23 cellular contexts compared by ENCODE assay signal in the genomic region with DNA sequence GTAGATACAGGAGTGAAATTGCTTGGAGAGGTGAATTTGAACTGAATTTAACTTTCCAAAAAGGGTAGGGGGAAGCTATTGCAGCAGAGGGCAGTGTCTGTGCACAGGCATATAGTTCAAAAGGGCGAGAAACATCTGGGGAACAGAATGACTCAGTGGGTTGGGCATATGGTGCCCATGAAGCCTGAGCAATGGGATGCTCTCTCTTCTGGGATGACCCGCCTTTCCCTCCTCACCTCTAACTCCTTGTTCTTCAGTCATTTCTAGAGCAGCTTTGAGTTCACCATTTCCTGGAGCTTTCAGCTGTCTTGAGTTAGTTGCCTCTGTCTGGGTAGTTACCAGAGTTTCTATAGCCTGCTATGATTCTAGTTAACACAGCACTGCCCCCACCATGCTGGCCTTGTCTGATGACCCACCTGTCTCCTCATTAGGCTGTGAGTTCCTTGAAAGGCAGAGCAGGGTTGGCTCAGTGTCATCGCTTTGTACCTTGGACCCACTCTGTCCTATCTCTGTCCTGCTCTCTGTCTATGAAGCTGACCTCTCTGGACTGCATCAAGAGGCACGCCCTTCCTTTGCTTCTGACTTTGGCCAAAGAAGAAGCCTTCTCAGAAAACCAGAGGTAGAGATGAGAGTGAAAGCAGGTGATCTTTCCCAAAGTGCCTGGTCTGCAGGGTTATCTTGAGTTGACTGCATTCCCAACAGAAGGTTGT.
A peak's percentile ranks its signal among the peaks of the same experiment; 100 is the strongest.
DNase-seq lines count a peak whose midpoint lies in the region; ATAC-seq and TF ChIP-seq lines count a peak whose summit lies in the region.
"Had no signal": no experiment of that assay in that cellular context is flagged by ENCODE, and none has a peak within 500 bp of the region (broad histone marks: within the 10 kb centered on the region; RNA-seq: fewer than 3 reads in every experiment).

No MANE protein-coding gene starts in this region.

- no peaks in the 10 kb centered on the region for H3K36me3 ChIP-seq in hepatocyte (replicated peaks; ENCODE audit: insufficient read depth, low read depth)
- H3K36me3 ChIP-seq: MG63, SJCRH30 had no signal

- peaks cover 5% of the 10 kb centered on the region for H3K9me3 Mint-ChIP-seq in type B pancreatic cell
- H3K9me3 Mint-ChIP-seq in activated T-helper 1 cell treated with anti-CD3 and anti-CD28 coated beads, Interleukin-12 subunit alpha, Interleukin-12 subunit beta, Interleukin-2, Interleukin-4 antibody, amounts not matched to agents 30 ng/mL and 10 ng/mL and 1 ng/mL, durations not matched to agents 14 hours and 24 hours and 36 hours = no peaks in the 10 kb centered on the region

- no peaks in the 10 kb centered on the region for H3K4me1 Mint-ChIP-seq in type B pancreatic cell (ENCODE audit: unreplicated experiment)
- no peaks in the 10 kb centered on the region for H3K4me1 Mint-ChIP-seq in activated T-helper 1 cell treated with anti-CD3 and anti-CD28 coated beads, Interleukin-12 subunit alpha, Interleukin-12 subunit beta, Interleukin-2, Interleukin-4 antibody, amounts not matched to agents 30 ng/mL and 10 ng/mL and 1 ng/mL, durations not matched to agents 14 hours and 24 hours and 36 hours (ENCODE audit: low read depth)
- H3K4me1 Mint-ChIP-seq: CD8-positive, alpha-beta memory T cell had no signal

- no peak overlapping the region for H3K4me3 Mint-ChIP-seq in type B pancreatic cell
- no peak overlapping the region for H3K4me3 Mint-ChIP-seq in activated T-helper 1 cell treated with anti-CD3 and anti-CD28 coated beads, Interleukin-12 subunit alpha, Interleukin-12 subunit beta, Interleukin-2, Interleukin-4 antibody, amounts not matched to agents 30 ng/mL and 10 ng/mL and 1 ng/mL, durations not matched to agents 14 hours and 24 hours and 36 hours
- H3K4me3 Mint-ChIP-seq: CD8-positive, alpha-beta memory T cell had no signal

- no peak overlapping the region for H3K27ac ChIP-seq in hepatocyte
- H3K27ac ChIP-seq: SJCRH30 had no signal

- H3K4me1 ChIP-seq in hepatocyte (ENCODE audit: insufficient read depth) = no peaks in the 10 kb centered on the region

- DNase-seq in RPMI7951 (ENCODE audit: low read depth) = peak; percentile 32
- DNase-seq in hepatocyte (ENCODE audit: low spot score) = peak; percentile 11
- DNase-seq in type B pancreatic cell (ENCODE audit: extremely low spot score, unreplicated experiment) = no peak
- no peak for DNase-seq in islet precursor cell
- DNase-seq in NCI-H345 treated with DMSO at 0.1 percent for 48 hours (lab: John Stamatoyannopoulos, UW; ENCODE audit: unreplicated experiment) = no peak
- no peak for DNase-seq in activated T-helper 1 cell treated with anti-CD3 and anti-CD28 coated beads, Interleukin-12 subunit alpha, Interleukin-12 subunit beta, Interleukin-2, Interleukin-4 antibody, amounts not matched to agents 30 ng/mL and 10 ng/mL and 1 ng/mL, durations not matched to agents 14 hours and 24 hours and 36 hours (ENCODE audit: low spot score)
- DNase-seq: C1 segment of cervical spinal cord; Calu3; CD8-positive, alpha-beta memory T cell; KBM-7; MG63; NCI-H1105 treated with DMSO at 0.1 percent for 48 hours; NCI-H146; NCI-H2029; NCI-H446 treated with DMSO at 0.1 percent for 48 hours; NCI-H526; NCI-H82; NK-92 treated with Interleukin-12 subunit alpha and Interleukin-12 subunit beta, amount 100 ng/mL, for 24 hours; PC-3; SJCRH30 had no signal

- no peak overlapping the region for H3K4me3 ChIP-seq in hepatocyte
- H3K4me3 ChIP-seq: MG63, SJCRH30 had no signal

- ATAC-seq in GM18870 (IDR thresholded peaks at IDR 0.05; ENCODE audit: unreplicated experiment) = peak; percentile 57
- ATAC-seq: PC-3, Right ventricle myocardium inferior, SK-N-SH treated with all-trans-retinoic acid at 6 μM for 48 hours had no signal

- H3K79me2 ChIP-seq in hepatocyte = no peaks in the 10 kb centered on the region

- WGBS in hepatocyte (ENCODE audit: low lambda C conversion rate, missing lambda C conversion rate) = 91% methylated on average over 4 of the region's 4 CpGs

- no peak overlapping the region for H3K27ac Mint-ChIP-seq in type B pancreatic cell
- no peak overlapping the region for H3K27ac Mint-ChIP-seq in activated T-helper 1 cell treated with anti-CD3 and anti-CD28 coated beads, Interleukin-12 subunit alpha, Interleukin-12 subunit beta, Interleukin-2, Interleukin-4 antibody, amounts not matched to agents 30 ng/mL and 10 ng/mL and 1 ng/mL, durations not matched to agents 14 hours and 24 hours and 36 hours
- H3K27ac Mint-ChIP-seq: CD8-positive, alpha-beta memory T cell had no signal

- TF ChIP-seq CTCF in hepatocyte (IDR thresholded peaks at IDR 0.05; ENCODE audit: poor library complexity) = no peak
- TF ChIP-seq CTCF in type B pancreatic cell (conservative IDR thresholded peaks at IDR 0.05) = no peak

- H4K20me1 ChIP-seq in hepatocyte (ENCODE audit: insufficient read depth, poor library complexity, severe bottlenecking) = no peaks in the 10 kb centered on the region

- no peak overlapping the region for H2AFZ ChIP-seq in hepatocyte

- H3K36me3 Mint-ChIP-seq in type B pancreatic cell = no peaks in the 10 kb centered on the region
- H3K36me3 Mint-ChIP-seq in activated T-helper 1 cell treated with anti-CD3 and anti-CD28 coated beads, Interleukin-12 subunit alpha, Interleukin-12 subunit beta, Interleukin-2, Interleukin-4 antibody, amounts not matched to agents 30 ng/mL and 10 ng/mL and 1 ng/mL, durations not matched to agents 14 hours and 24 hours and 36 hours (ENCODE audit: low read depth) = no peaks in the 10 kb centered on the region
- H3K36me3 Mint-ChIP-seq: CD8-positive, alpha-beta memory T cell had no signal

- no peaks in the 10 kb centered on the region for H3K27me3 ChIP-seq in hepatocyte
- H3K27me3 ChIP-seq: MG63, SJCRH30 had no signal

- H3K27me3 Mint-ChIP-seq in type B pancreatic cell = peaks cover 8% of the 10 kb centered on the region
- H3K27me3 Mint-ChIP-seq in activated T-helper 1 cell treated with anti-CD3 and anti-CD28 coated beads, Interleukin-12 subunit alpha, Interleukin-12 subunit beta, Interleukin-2, Interleukin-4 antibody, amounts not matched to agents 30 ng/mL and 10 ng/mL and 1 ng/mL, durations not matched to agents 14 hours and 24 hours and 36 hours (ENCODE audit: insufficient read depth) = no peaks in the 10 kb centered on the region
- H3K27me3 Mint-ChIP-seq: CD8-positive, alpha-beta memory T cell had no signal

- intact Hi-C loops in activated T-helper 1 cell treated with anti-CD3 and anti-CD28 coated beads, Interleukin-12 subunit alpha, Interleukin-12 subunit beta, Interleukin-2, Interleukin-4 antibody, amounts not matched to agents 30 ng/mL and 10 ng/mL and 1 ng/mL, durations not matched to agents 14 hours and 24 hours and 36 hours (cut with micrococcal nuclease) = no loop called here

- no peaks in the 10 kb centered on the region for H3K9me3 ChIP-seq in hepatocyte (ENCODE audit: low read depth)
- H3K9me3 ChIP-seq: MG63, SJCRH30 had no signal

- no peaks in the 10 kb centered on the region for H3K9me2 ChIP-seq in hepatocyte (replicated peaks; ENCODE audit: insufficient read depth)

- no peak overlapping the region for H3K4me2 ChIP-seq in hepatocyte

Comparison
In these comparisons a context has a peak if more than half of its experiments do, and no peak if none do; other contexts are left out.
1. DNase-seq: peak in RPMI7951 (single experiment) and hepatocyte (single experiment); none in type B pancreatic cell (single experiment), islet precursor cell (single experiment), NCI-H345 treated with DMSO at 0.1 percent for 48 hours (single experiment) and activated T-helper 1 cell treated with anti-CD3 and anti-CD28 coated beads, Interleukin-12 subunit alpha, Interleukin-12 subunit beta, Interleukin-2, Interleukin-4 antibody, amounts not matched to agents 30 ng/mL and 10 ng/mL and 1 ng/mL, durations not matched to agents 14 hours and 24 hours and 36 hours (single experiment).